8 cellular contexts compared by ENCODE assay signal in genomic region chr12:79689477-79690155, GRCh38. TPM values are rescaled to one million over a fixed set of nuclear protein-coding genes. Genes with fewer than 3 reads are reported as not detected.
DNase-seq lines count a peak whose midpoint lies in the region; ATAC-seq and TF ChIP-seq lines count a peak whose summit lies in the region.

No MANE protein-coding gene starts in this region.

- TF ChIP-seq EP300 in stomach (IDR thresholded peaks at IDR 0.05) = no peak

- no peaks in the 10 kb centered on the region for H3K36me3 Mint-ChIP-seq in dendritic cell treated with granulocyte-macrophage colony-stimulating factor and Interleukin-4, amounts not matched to agents 40 ng/mL and 50 ng/mL, for 4 days (ENCODE audit: low read depth)

- H3K27ac Mint-ChIP-seq in dendritic cell treated with granulocyte-macrophage colony-stimulating factor and Interleukin-4, amounts not matched to agents 40 ng/mL and 50 ng/mL, for 4 days = no peak overlapping the region

- 9% methylated on average over 1 of the region's 68 CpGs for WGBS in right lobe of liver (ENCODE audit: insufficient coverage, low coverage, low lambda C conversion rate, missing lambda C conversion rate)
- WGBS in stomach, 5 donors = 0 to 2% (median 1%) methylated on average over 5 to 67 of the region's 68 CpGs

- TF ChIP-seq CTCF in RWPE2 (IDR thresholded peaks at IDR 0.05; ENCODE audit: poor library complexity, severe bottlenecking) (no peak), right lobe of liver (IDR thresholded peaks at IDR 0.05) (peak in 1 of 4 donors; percentile 2), stomach (IDR thresholded peaks at IDR 0.05) (no peak)

- H3K4me1 Mint-ChIP-seq in dendritic cell treated with granulocyte-macrophage colony-stimulating factor and Interleukin-4, amounts not matched to agents 40 ng/mL and 50 ng/mL, for 4 days (ENCODE audit: low read depth) = peaks cover 13% of the 10 kb centered on the region

- H3K36me3 ChIP-seq in RWPE2 (ENCODE audit: low read depth) = peaks cover 10% of the 10 kb centered on the region
- H3K36me3 ChIP-seq in right lobe of liver = no peaks in the 10 kb centered on the region
- H3K36me3 ChIP-seq in stomach = no peaks in the 10 kb centered on the region

- H3K27me3 Mint-ChIP-seq in dendritic cell treated with granulocyte-macrophage colony-stimulating factor and Interleukin-4, amounts not matched to agents 40 ng/mL and 50 ng/mL, for 4 days = peaks cover 54% of the 10 kb centered on the region

- intact Hi-C loops in dendritic cell treated with granulocyte-macrophage colony-stimulating factor and Interleukin-4, amounts not matched to agents 40 ng/mL and 50 ng/mL, for 4 days (cut with micrococcal nuclease) = no loop called here
- intact Hi-C loops in right lobe of liver (cut with DNase I) = loop anchor here in 1 of 2 donors (5.0 kb wide), 1 partner anchor 132 kb away; no protein-coding TSS in a partner anchor
- intact Hi-C loops in stomach (cut with DNase I; ENCODE audit: low total_unique reads) = no loop called here

- H3K9me3 Mint-ChIP-seq in dendritic cell treated with granulocyte-macrophage colony-stimulating factor and Interleukin-4, amounts not matched to agents 40 ng/mL and 50 ng/mL, for 4 days = no peaks in the 10 kb centered on the region

- H3K27me3 ChIP-seq in RWPE2 (ENCODE audit: insufficient read depth, poor library complexity, severe bottlenecking) (no peaks in the 10 kb centered on the region), right lobe of liver (no peaks in the 10 kb centered on the region), stomach (peaks cover 0 to 22% (median 0%) of the 10 kb centered on the region in 3 donors)

- DNase-seq in EH (ENCODE audit: low read depth) (peak; percentile 57), RWPE2 (ENCODE audit: low spot score) (no peak), right lobe of liver (peak; percentile 48 to 73 (median 57)), stomach (peak; percentile 49), inferior parietal cortex (ENCODE audit: extremely low spot score) (no peak)

- peak overlapping the region; percentile 97 for H3K27ac ChIP-seq in RWPE2 (ENCODE audit: poor library complexity, severe bottlenecking)
- peak overlapping the region; percentile 87 to 91 (median 89) for H3K27ac ChIP-seq in right lobe of liver
- peak overlapping the region; percentile 90 to 96 (median 91) for H3K27ac ChIP-seq in stomach

- TF ChIP-seq POLR2A in right lobe of liver (IDR thresholded peaks at IDR 0.05) = peak; percentile 29
- no peak for TF ChIP-seq POLR2A in stomach (IDR thresholded peaks at IDR 0.05)

- peak overlapping the region; percentile 79 for H3K4me3 Mint-ChIP-seq in dendritic cell treated with granulocyte-macrophage colony-stimulating factor and Interleukin-4, amounts not matched to agents 40 ng/mL and 50 ng/mL, for 4 days

- no peaks in the 10 kb centered on the region for H3K9me3 ChIP-seq in RWPE2 (ENCODE audit: severe bottlenecking)
- no peaks in the 10 kb centered on the region for H3K9me3 ChIP-seq in right lobe of liver
- H3K9me3 ChIP-seq in stomach = no peaks in the 10 kb centered on the region

- ATAC-seq in GM19324 (IDR thresholded peaks at IDR 0.05; ENCODE audit: low FRiP score, unreplicated experiment) (peak; percentile 34), HG03175 (IDR thresholded peaks at IDR 0.05; ENCODE audit: unreplicated experiment) (peak; percentile 22), RWPE2 (ENCODE audit: low read depth) (no peak; the same call in 2 of the 3 replicates), right lobe of liver (peak; percentile 4 to 36 (median 12))

- peaks cover 37% of the 10 kb centered on the region for H3K4me1 ChIP-seq in RWPE2 (ENCODE audit: insufficient read depth, poor library complexity, severe bottlenecking)
- peaks cover 0 to 19% (median 6%) of the 10 kb centered on the region in 4 donors for H3K4me1 ChIP-seq in right lobe of liver
- peaks cover 9 to 65% (median 49%) of the 10 kb centered on the region in 4 donors for H3K4me1 ChIP-seq in stomach

- H3K4me3 ChIP-seq in RWPE2 (ENCODE audit: severe bottlenecking) = peak overlapping the region; percentile 94
- peak overlapping the region; percentile 78 to 91 (median 81) for H3K4me3 ChIP-seq in right lobe of liver
- H3K4me3 ChIP-seq in stomach = peak overlapping the region; percentile 76 to 95 (median 82)

RNA-seq across cellular contexts. Expression of gene PAWR, which starts 1.1 kb away (rescaled TPM):
- total RNA-seq in right lobe of liver (10 to 100 TPM; 25.0 to 62.3 (median 28.9) TPM), stomach (100 to 1,000 TPM in 3 of 5 donors, 10 to 100 TPM in 2; 75.6 to 662 (median 391) TPM)
- polyA plus RNA-seq in stomach = 10 to 100 TPM; 10.1 to 23.3 (median 19.9) TPM

Comparison
In these comparisons a context has a peak if more than half of its experiments do, and no peak if none do; other contexts are left out.
1. DNase-seq: peak in EH (single experiment), right lobe of liver (3 of 3) and stomach (single experiment); none in RWPE2 (single experiment) and inferior parietal cortex (single experiment).
2. Peak in every context shown above with its lines, with median percentiles within 50 percentile points of each other: H3K27ac ChIP-seq and H3K4me3 ChIP-seq.